In the genomic region with DNA sequence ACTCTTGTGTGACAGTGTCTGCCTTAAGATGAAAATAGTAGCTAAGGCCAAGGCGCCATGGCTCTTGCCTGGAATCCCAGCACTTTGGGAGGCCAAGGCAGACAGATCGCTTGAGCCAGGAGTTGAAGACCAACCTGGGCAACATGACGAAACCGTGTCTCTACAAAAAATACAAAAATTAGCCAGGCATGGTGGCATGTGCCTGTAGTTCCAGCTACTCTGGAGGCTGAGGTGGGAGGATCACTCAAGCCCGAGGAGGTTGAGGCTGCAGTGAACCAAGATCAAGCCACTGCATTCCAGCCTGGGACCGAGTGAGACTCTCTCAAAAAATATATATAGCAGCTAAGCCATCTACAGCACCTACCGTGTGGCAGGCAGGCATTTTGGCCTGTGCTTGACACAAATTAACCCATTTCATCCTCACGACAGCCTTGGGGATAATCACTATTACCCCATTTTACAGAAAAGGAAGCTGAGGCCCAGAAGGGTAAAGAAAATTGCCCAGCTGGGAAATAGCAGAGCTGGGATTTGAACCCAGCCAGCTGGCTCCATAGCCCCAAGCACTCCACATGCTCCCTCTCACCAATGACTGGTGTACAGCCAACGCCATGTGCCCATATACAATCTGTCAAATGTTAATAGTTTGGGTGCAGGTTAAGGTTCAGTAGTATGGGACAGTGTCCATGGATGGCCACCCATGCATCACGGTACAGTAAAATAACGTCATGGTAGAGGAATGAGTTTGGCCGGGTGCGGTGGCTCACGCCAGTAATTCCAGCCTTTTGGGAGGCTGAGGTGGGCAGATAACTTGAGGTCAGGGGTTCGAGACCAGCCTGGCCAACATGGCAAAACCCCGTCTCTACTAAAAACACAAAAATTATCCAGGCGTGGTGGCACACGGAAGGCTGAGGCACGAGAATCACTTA, we compare ENCODE assay signal across 8 cellular contexts. TPM values are rescaled to one million over a fixed set of nuclear protein-coding genes. Genes with fewer than 3 reads are reported as not detected.
DNase-seq lines count a peak whose midpoint lies in the region; TF ChIP-seq lines count a peak whose summit lies in the region.

No MANE protein-coding gene starts in this region.

- no peaks in the 10 kb centered on the region for H3K9me3 ChIP-seq in thyroid gland

- no peaks in the 10 kb centered on the region for H3K9me3 Mint-ChIP-seq in activated T-cell treated with anti-CD3 and anti-CD28 coated beads, Interleukin-2, amount 50 U/mL, for 24 hours
- H3K9me3 Mint-ChIP-seq in activated T-helper 1 cell treated with anti-CD3 and anti-CD28 coated beads, Interleukin-12 subunit alpha, Interleukin-12 subunit beta, Interleukin-2, Interleukin-4 antibody, amounts not matched to agents 30 ng/mL and 10 ng/mL and 1 ng/mL, durations not matched to agents 14 hours and 24 hours and 36 hours: no peaks in the 10 kb centered on the region

- H3K4me3 Mint-ChIP-seq in activated T-cell treated with anti-CD3 and anti-CD28 coated beads, Interleukin-2, amount 50 U/mL, for 24 hours: peak overlapping the region; percentile 98
- H3K4me3 Mint-ChIP-seq in activated T-helper 1 cell treated with anti-CD3 and anti-CD28 coated beads, Interleukin-12 subunit alpha, Interleukin-12 subunit beta, Interleukin-2, Interleukin-4 antibody, amounts not matched to agents 30 ng/mL and 10 ng/mL and 1 ng/mL, durations not matched to agents 14 hours and 24 hours and 36 hours: peak overlapping the region; percentile 95

- peak overlapping the region; percentile 99 for H3K27ac Mint-ChIP-seq in activated T-cell treated with anti-CD3 and anti-CD28 coated beads, Interleukin-2, amount 50 U/mL, for 24 hours
- H3K27ac Mint-ChIP-seq in activated T-helper 1 cell treated with anti-CD3 and anti-CD28 coated beads, Interleukin-12 subunit alpha, Interleukin-12 subunit beta, Interleukin-2, Interleukin-4 antibody, amounts not matched to agents 30 ng/mL and 10 ng/mL and 1 ng/mL, durations not matched to agents 14 hours and 24 hours and 36 hours: peak overlapping the region; percentile 92

- no peaks in the 10 kb centered on the region for H3K36me3 ChIP-seq in thyroid gland

- DNase-seq in activated T-cell treated with anti-CD3 and anti-CD28 coated beads, Interleukin-2, amount 50 U/mL, for 24 hours: no peak
- no peak for DNase-seq in activated T-cell treated with anti-CD3 and anti-CD28 coated beads, Interleukin-2, amount 50 U/mL, for 1 hour
- no peak for DNase-seq in activated T-helper 1 cell treated with anti-CD3 and anti-CD28 coated beads, Interleukin-12 subunit alpha, Interleukin-12 subunit beta, Interleukin-2, Interleukin-4 antibody, amounts not matched to agents 30 ng/mL and 10 ng/mL and 1 ng/mL, durations not matched to agents 14 hours and 24 hours and 36 hours (ENCODE audit: low spot score)
- DNase-seq in iPS-NIHi11 (ENCODE audit: low spot score) (peak; percentile 1), thyroid gland (no peak), NCI-H1436 treated with DMSO at 0.1 percent for 48 hours (lab: John Stamatoyannopoulos, UW) (no peak), foreskin melanocyte (no peak), DMS114 treated with DMSO at 0.1 percent for 48 hours (lab: John Stamatoyannopoulos, UW; ENCODE audit: unreplicated experiment) (no peak)

- H3K36me3 Mint-ChIP-seq in activated T-cell treated with anti-CD3 and anti-CD28 coated beads, Interleukin-2, amount 50 U/mL, for 24 hours (ENCODE audit: low read depth): peaks cover 76% of the 10 kb centered on the region
- peaks cover 57% of the 10 kb centered on the region for H3K36me3 Mint-ChIP-seq in activated T-helper 1 cell treated with anti-CD3 and anti-CD28 coated beads, Interleukin-12 subunit alpha, Interleukin-12 subunit beta, Interleukin-2, Interleukin-4 antibody, amounts not matched to agents 30 ng/mL and 10 ng/mL and 1 ng/mL, durations not matched to agents 14 hours and 24 hours and 36 hours (ENCODE audit: low read depth)

- no peak for TF ChIP-seq POLR2A in thyroid gland (IDR thresholded peaks at IDR 0.05)

- no peaks in the 10 kb centered on the region for H3K27me3 ChIP-seq in thyroid gland

- no peak for TF ChIP-seq CTCF in thyroid gland (IDR thresholded peaks at IDR 0.05)

- H3K27ac ChIP-seq in thyroid gland: peak overlapping the region in 2 of 3 donors; percentile 73 to 76

- peaks cover 48% of the 10 kb centered on the region for H3K4me1 Mint-ChIP-seq in activated T-cell treated with anti-CD3 and anti-CD28 coated beads, Interleukin-2, amount 50 U/mL, for 24 hours (ENCODE audit: low read depth)
- peaks cover 50% of the 10 kb centered on the region for H3K4me1 Mint-ChIP-seq in activated T-helper 1 cell treated with anti-CD3 and anti-CD28 coated beads, Interleukin-12 subunit alpha, Interleukin-12 subunit beta, Interleukin-2, Interleukin-4 antibody, amounts not matched to agents 30 ng/mL and 10 ng/mL and 1 ng/mL, durations not matched to agents 14 hours and 24 hours and 36 hours (ENCODE audit: low read depth)

- intact Hi-C loops in activated T-helper 1 cell treated with anti-CD3 and anti-CD28 coated beads, Interleukin-12 subunit alpha, Interleukin-12 subunit beta, Interleukin-2, Interleukin-4 antibody, amounts not matched to agents 30 ng/mL and 10 ng/mL and 1 ng/mL, durations not matched to agents 14 hours and 24 hours and 36 hours (cut with micrococcal nuclease): loop anchor here (5.0 to 10.0 kb wide), 3 partner anchors 183 to 327 kb away; a partner anchor contains a TSS
- intact Hi-C loops in thyroid gland (cut with DNase I): no loop called here

- H3K4me3 ChIP-seq in thyroid gland (replicated peaks in 1 of 3): peak overlapping the region in 1 of 3 donors; percentile 6

- H3K27me3 Mint-ChIP-seq in activated T-cell treated with anti-CD3 and anti-CD28 coated beads, Interleukin-2, amount 50 U/mL, for 24 hours: no peaks in the 10 kb centered on the region
- H3K27me3 Mint-ChIP-seq in activated T-helper 1 cell treated with anti-CD3 and anti-CD28 coated beads, Interleukin-12 subunit alpha, Interleukin-12 subunit beta, Interleukin-2, Interleukin-4 antibody, amounts not matched to agents 30 ng/mL and 10 ng/mL and 1 ng/mL, durations not matched to agents 14 hours and 24 hours and 36 hours (ENCODE audit: insufficient read depth): no peaks in the 10 kb centered on the region

- peaks cover 12 to 36% of the 10 kb centered on the region in 2 donors for H3K4me1 ChIP-seq in thyroid gland

- 62 to 64% methylated on average over 19 of the region's 19 CpGs for WGBS in thyroid gland, 2 donors

RNA-seq across cellular contexts. Expression of a gene that starts 3.1 kb away (rescaled TPM):
- 264 and 267 TPM in 2 replicates for total RNA-seq in activated T-helper 1 cell treated with anti-CD3 and anti-CD28 coated beads, Interleukin-12 subunit alpha, Interleukin-12 subunit beta, Interleukin-2, Interleukin-4 antibody, amounts not matched to agents 30 ng/mL and 10 ng/mL and 1 ng/mL, durations not matched to agents 14 hours and 24 hours and 36 hours
- 10 to 100 TPM in 3 of 4 donors, 1 to 10 TPM in 1; 9.3 to 18.5 (median 11.8) TPM for total RNA-seq in thyroid gland

RNA-seq across cellular contexts. Expression of a gene that starts 39.1 kb away (rescaled TPM):
- 106 and 116 TPM in 2 replicates for total RNA-seq in activated T-helper 1 cell treated with anti-CD3 and anti-CD28 coated beads, Interleukin-12 subunit alpha, Interleukin-12 subunit beta, Interleukin-2, Interleukin-4 antibody, amounts not matched to agents 30 ng/mL and 10 ng/mL and 1 ng/mL, durations not matched to agents 14 hours and 24 hours and 36 hours
- total RNA-seq in thyroid gland: 10 to 100 TPM; 54.1 to 73.4 (median 67.7) TPM

RNA-seq across cellular contexts. Expression of a gene that starts 39.5 kb away (rescaled TPM):
- total RNA-seq in activated T-helper 1 cell treated with anti-CD3 and anti-CD28 coated beads, Interleukin-12 subunit alpha, Interleukin-12 subunit beta, Interleukin-2, Interleukin-4 antibody, amounts not matched to agents 30 ng/mL and 10 ng/mL and 1 ng/mL, durations not matched to agents 14 hours and 24 hours and 36 hours: 25.1 and 26.6 TPM in 2 replicates
- total RNA-seq in thyroid gland: 10 to 100 TPM; 20.1 to 40.1 (median 23.1) TPM

Comparison
In these comparisons a context has a peak if more than half of its experiments do, and no peak if none do; other contexts are left out.
1. RNA of a gene that starts 3.1 kb away (total RNA-seq): 264 to 267 TPM in activated T-helper 1 cell treated with anti-CD3 and anti-CD28 coated beads, Interleukin-12 subunit alpha, Interleukin-12 subunit beta, Interleukin-2, Interleukin-4 antibody, amounts not matched to agents 30 ng/mL and 10 ng/mL and 1 ng/mL, durations not matched to agents 14 hours and 24 hours and 36 hours; 9.3 to 18.5 TPM in thyroid gland; every median in the first group is over 10 times any median in the second.